ENCODE assay signal across 15 cellular contexts in the genomic region with DNA sequence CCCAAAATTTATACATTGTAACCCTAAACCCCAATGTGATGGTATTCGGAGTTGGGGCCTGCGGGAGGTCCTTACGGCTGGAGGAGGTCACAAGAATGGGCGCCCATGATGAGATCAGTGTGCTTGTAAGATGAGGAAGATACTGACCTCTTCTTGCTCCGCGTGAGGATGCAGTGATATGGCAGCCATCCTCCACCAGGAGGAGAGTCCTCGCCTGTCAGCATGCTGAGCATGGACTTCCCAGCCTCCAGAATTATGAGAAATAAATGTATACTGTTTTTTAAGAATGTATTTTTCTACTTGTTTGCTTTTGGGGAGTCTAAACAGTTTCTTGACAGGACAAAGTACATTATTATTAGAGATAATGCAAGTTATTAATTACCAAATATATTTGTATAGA. TPM values are rescaled to one million over a fixed set of nuclear protein-coding genes. Genes with fewer than 3 reads are reported as not detected.
"Had no signal": no experiment of that assay in that cellular context is flagged by ENCODE, and none has a peak within 500 bp of the region (broad histone marks: within the 10 kb centered on the region; RNA-seq: fewer than 3 reads in every experiment).

No MANE protein-coding gene starts in this region.

- H3K27ac ChIP-seq: body of pancreas, pancreas, right lobe of liver, upper lobe of left lung had no signal

- H3K9me3 ChIP-seq: body of pancreas, pancreas, right lobe of liver, upper lobe of left lung had no signal

- H3K36me3 ChIP-seq: pancreas, right lobe of liver, upper lobe of left lung had no signal

- FAIRE-seq: pancreas, small intestine had no signal

- H3K4me1 ChIP-seq: body of pancreas, pancreas, right lobe of liver, upper lobe of left lung had no signal

- H3K27me3 ChIP-seq: body of pancreas, right lobe of liver, upper lobe of left lung had no signal

- DNase-seq: activated B cell treated with CpG ODN at 0.5 μM for 24 hours; activated CD4-positive, alpha-beta memory T cell treated with anti-CD3 and anti-CD28 coated beads, Interleukin-2, amount 10 ng/mL, durations not matched to agents 7 days and 5 days; activated CD4-positive, alpha-beta T cell treated with anti-CD3 and anti-CD28 coated beads for 4 hours; activated CD8-positive, alpha-beta memory T cell treated with anti-CD3 and anti-CD28 coated beads, Interleukin-2, amount 10 ng/mL, durations not matched to agents 7 days and 5 days; body of pancreas; cortex of kidney; pancreas; right lobe of liver; small intestine; stimulated activated CD4-positive, alpha-beta T cell treated with anti-CD3 and anti-CD28 coated beads, Interleukin-15, amount 100 ng/mL, for 24 hours; stimulated activated CD4-positive, alpha-beta T cell treated with anti-CD3 and anti-CD28 coated beads, Interleukin-2, amount 100 ng/mL, for 48 hours; T-helper 1 cell; T-helper 9 cell; upper lobe of left lung had no signal

- H3K4me3 ChIP-seq: body of pancreas, pancreas, right lobe of liver, upper lobe of left lung had no signal

- ATAC-seq: activated CD8-positive, alpha-beta memory T cell treated with anti-CD3 and anti-CD28 coated beads, Interleukin-2, amount 10 ng/mL, durations not matched to agents 7 days and 5 days; body of pancreas; pancreas had no signal

RNA-seq across cellular contexts. Expression of gene SYNDIG1, which starts 8.7 kb away (rescaled TPM):
- total RNA-seq: activated B cell treated with CpG ODN at 0.5 μM for 24 hours; activated CD4-positive, alpha-beta memory T cell treated with anti-CD3 and anti-CD28 coated beads, Interleukin-2, amount 10 ng/mL, durations not matched to agents 7 days and 5 days; activated CD8-positive, alpha-beta memory T cell treated with anti-CD3 and anti-CD28 coated beads, Interleukin-2, amount 10 ng/mL, durations not matched to agents 7 days and 5 days; mononuclear cell; right lobe of liver had no signal
